In genomic region chr9:135858491-135859185, GRCh38 we compare ENCODE assay signal across 16 cellular contexts. TPM values are rescaled to one million over a fixed set of nuclear protein-coding genes. Genes with fewer than 3 reads are reported as not detected.
A peak's percentile ranks its signal among the peaks of the same experiment; 100 is the strongest.
DNase-seq lines count a peak whose midpoint lies in the region; ATAC-seq and TF ChIP-seq lines count a peak whose summit lies in the region.
"Had no signal": no experiment of that assay in that cellular context is flagged by ENCODE, and none has a peak within 500 bp of the region (broad histone marks: within the 10 kb centered on the region; RNA-seq: fewer than 3 reads in every experiment).

No MANE protein-coding gene starts in this region.

- no peak for TF ChIP-seq POLR2A in spleen (IDR thresholded peaks at IDR 0.05)

- no peaks in the 10 kb centered on the region for H3K36me3 ChIP-seq in GM23248 (ENCODE audit: low read depth)
- peaks cover 5% of the 10 kb centered on the region; the same call in 1 of the 2 replicates for H3K36me3 ChIP-seq in PC-3 (ENCODE audit: low read depth, low read length)
- H3K36me3 ChIP-seq in spleen = peaks cover 0 to 73% (median 13%) of the 10 kb centered on the region in 6 donors

- no peak overlapping the region for H2AFZ ChIP-seq in GM23248
- H2AFZ ChIP-seq in PC-3 (ENCODE audit: low read length) = no peak overlapping the region

- H3K4me3 ChIP-seq in GM23248 = no peak overlapping the region
- no peak overlapping the region for H3K4me3 ChIP-seq in PC-3 (ENCODE audit: low read length)
- H3K4me3 ChIP-seq in fibroblast of mammary gland (ENCODE audit: control insufficient read depth, low read depth, low read length) = no peak overlapping the region
- H3K4me3 ChIP-seq in spleen = no peak overlapping the region
- H3K4me3 ChIP-seq: BLaER1 treated with 17β-estradiol and CSF1 and Interleukin-3, amounts not matched to agents 10 nM and 100 nM; tibial artery had no signal

- POLR2A ChIA-PET in PC-3 (lab: Charles Lee; ENCODE audit: unreplicated experiment) = no interaction called here

- DNase-seq in GM23248 (peak; percentile 39), PC-3 (peak; percentile 12), fibroblast of mammary gland (ENCODE audit: low read depth) (peak; percentile 43), spleen (peak; percentile 60), nephron progenitor cell (no peak), cardiac septum (ENCODE audit: low spot score) (no peak)
- no peak for DNase-seq in stimulated activated CD8-positive, alpha-beta memory T cell treated with anti-CD3 and anti-CD28 coated beads, Interleukin-4, amount 100 ng/mL, for 48 hours
- DNase-seq: activated T-cell treated with anti-CD3 and anti-CD28 coated beads, Interleukin-2, amount 50 U/mL, for 4 hours; effector CD8-positive, alpha-beta T cell; KBM-7; NCI-H1105; NCI-H2171; NCI-H82; stimulated activated CD4-positive, alpha-beta T cell treated with anti-CD3 and anti-CD28 coated beads, Interleukin-4, amount 100 ng/mL, for 1 hour; tibial artery had no signal

- H3K9ac ChIP-seq in GM23248 = no peak overlapping the region
- H3K9ac ChIP-seq in PC-3 (ENCODE audit: low read length) = no peak overlapping the region
- H3K9ac ChIP-seq: BLaER1 treated with 17β-estradiol and CSF1 and Interleukin-3, amounts not matched to agents 10 nM and 100 nM had no signal

- in situ Hi-C loops in GM23248 (cut with MboI) = no loop called here

- no peak for ATAC-seq in PC-3

- H3K4me1 ChIP-seq in GM23248 (ENCODE audit: insufficient read depth) (peaks cover 17% of the 10 kb centered on the region), PC-3 (ENCODE audit: insufficient read depth, low read length) (peaks cover 24% of the 10 kb centered on the region), spleen (no peaks in the 10 kb centered on the region)
- H3K4me1 ChIP-seq: BLaER1 treated with 17β-estradiol and CSF1 and Interleukin-3, amounts not matched to agents 10 nM and 100 nM; tibial artery had no signal

- H3K27me3 ChIP-seq in GM23248 (replicated peaks; ENCODE audit: insufficient read depth) (no peaks in the 10 kb centered on the region), PC-3 (ENCODE audit: low read length) (no peaks in the 10 kb centered on the region), spleen (replicated peaks in 1 of 7) (no peaks in the 10 kb centered on the region)
- H3K27me3 ChIP-seq: BLaER1 treated with 17β-estradiol and CSF1 and Interleukin-3, amounts not matched to agents 10 nM and 100 nM; tibial artery had no signal

- H3K27ac Mint-ChIP-seq in nephron progenitor cell = no peak overlapping the region

- TF ChIP-seq CTCF in PC-3 (conservative IDR thresholded peaks at IDR 0.05; ENCODE audit: low read depth, low read length) = no peak
- TF ChIP-seq CTCF in fibroblast of mammary gland (conservative IDR thresholded peaks at IDR 0.05; ENCODE audit: control insufficient read depth, insufficient read depth, low read depth, low read length) = no peak
- no peak for TF ChIP-seq CTCF in spleen (IDR thresholded peaks at IDR 0.05 in 8 of 11, conservative IDR thresholded peaks at IDR 0.05 in 3 of 11)
- TF ChIP-seq CTCF in nephron progenitor cell (IDR thresholded peaks at IDR 0.05) = no peak

- intact Hi-C loops in PC-3 (cut with micrococcal nuclease) = no loop called here
- intact Hi-C loops in spleen (cut with DNase I; ENCODE audit: low total_unique reads) = no loop called here
- intact Hi-C loops in cardiac septum (cut with DNase I) = no loop called here

- peaks cover 78% of the 10 kb centered on the region for H3K36me3 Mint-ChIP-seq in nephron progenitor cell (ENCODE audit: low read depth)

- H3K4me1 Mint-ChIP-seq in nephron progenitor cell = no peaks in the 10 kb centered on the region

- H4K20me1 ChIP-seq in GM23248 (ENCODE audit: insufficient read depth) (peaks cover 7% of the 10 kb centered on the region; the same call in 1 of the 2 replicates), PC-3 (ENCODE audit: low read length) (0 out of 2 replicates have a peak, but pooled peaks cover 5% of the 10 kb centered on the region)

- no peaks in the 10 kb centered on the region for H3K27me3 Mint-ChIP-seq in nephron progenitor cell (ENCODE audit: low read depth, poor library complexity)

- H3K4me2 ChIP-seq in GM23248 (ENCODE audit: unreplicated experiment) = no peak overlapping the region
- no peak overlapping the region for H3K4me2 ChIP-seq in PC-3 (ENCODE audit: low read length)
- H3K4me2 ChIP-seq: BLaER1 treated with 17β-estradiol and CSF1 and Interleukin-3, amounts not matched to agents 10 nM and 100 nM had no signal

- H3K27ac ChIP-seq in GM23248 = no peak overlapping the region
- H3K27ac ChIP-seq in PC-3 (ENCODE audit: low read length) = no peak overlapping the region
- H3K27ac ChIP-seq in spleen = no peak overlapping the region
- H3K27ac ChIP-seq: BLaER1 treated with 17β-estradiol and CSF1 and Interleukin-3, amounts not matched to agents 10 nM and 100 nM; tibial artery had no signal

- peaks cover 15% of the 10 kb centered on the region for H3K79me2 ChIP-seq in GM23248 (ENCODE audit: insufficient read depth)
- H3K79me2 ChIP-seq in PC-3 (ENCODE audit: low read length) = peaks cover 8% of the 10 kb centered on the region

- H3F3A ChIP-seq in GM23248 (ENCODE audit: insufficient read depth) (peaks cover 18% of the 10 kb centered on the region), PC-3 (ENCODE audit: low read length, unreplicated experiment) (no peaks in the 10 kb centered on the region)

- no peaks in the 10 kb centered on the region for H3K9me3 ChIP-seq in GM23248 (ENCODE audit: low read depth)
- no peaks in the 10 kb centered on the region for H3K9me3 ChIP-seq in PC-3 (ENCODE audit: low read length)
- no peaks in the 10 kb centered on the region for H3K9me3 ChIP-seq in spleen
- H3K9me3 ChIP-seq: BLaER1 treated with 17β-estradiol and CSF1 and Interleukin-3, amounts not matched to agents 10 nM and 100 nM; tibial artery had no signal

- H3K9me2 ChIP-seq in GM23248 (ENCODE audit: insufficient read depth) (no peaks in the 10 kb centered on the region), PC-3 (replicated peaks; ENCODE audit: low read length) (no peaks in the 10 kb centered on the region)

- H3K4me3 Mint-ChIP-seq in nephron progenitor cell = no peak overlapping the region
- H3K4me3 Mint-ChIP-seq: activated T-cell treated with anti-CD3 and anti-CD28 coated beads, Interleukin-2, amount 50 U/mL, for 4 hours had no signal

- no TSS peak for BruUV-seq in PC-3 (replicated peaks; lab: Mats Ljungman, UMichigan)

- H3K9me3 Mint-ChIP-seq in nephron progenitor cell = no peaks in the 10 kb centered on the region
- H3K9me3 Mint-ChIP-seq: activated T-cell treated with anti-CD3 and anti-CD28 coated beads, Interleukin-2, amount 50 U/mL, for 4 hours had no signal

- CTCF ChIA-PET in PC-3 (lab: Charles Lee) = no interaction called here

- 84 to 89% methylated on average over 1 of the region's 1 CpG for WGBS in GM23248 (ENCODE audit: low coverage in 1 of 2, low lambda C conversion rate in 2 of 2, missing lambda C conversion rate in 2 of 2), 2 experiments
- WGBS in spleen, 5 donors = 90 to 97% (median 96%) methylated on average over 1 of the region's 1 CpG

RNA-seq across cellular contexts. Expression of gene CAMSAP1, which starts 48.7 kb away (rescaled TPM):
- 12.4 and 13.8 TPM in 2 replicates for total RNA-seq in GM23248 (2014; rRNA removed; shearing (Covaris generic))
- polyA plus RNA-seq in GM23248 (2016; fragmentation: Nextera tagmentation; extraction: Ambion mirVana) (2.8 and 3.0 TPM in 2 replicates), spleen (1 to 10 TPM; 2.4 to 4.1 (median 2.8) TPM)
- total RNA-seq in PC-3 (2014; rRNA removed) (16.4 and 32.0 TPM in 2 replicates), spleen (10 to 100 TPM; 18.6 to 34.3 (median 20.0) TPM), cardiac septum (25.5 TPM)

Comparison
In these comparisons a context has a peak if more than half of its experiments do, and no peak if none do; other contexts are left out.
1. DNase-seq: peak in GM23248 (single experiment), PC-3 (single experiment), fibroblast of mammary gland (single experiment) and spleen (single experiment); none in nephron progenitor cell (single experiment), cardiac septum (single experiment) and stimulated activated CD8-positive, alpha-beta memory T cell treated with anti-CD3 and anti-CD28 coated beads, Interleukin-4, amount 100 ng/mL, for 48 hours (single experiment).